ENCODE assay signal across 8 cellular contexts in the genomic region with DNA sequence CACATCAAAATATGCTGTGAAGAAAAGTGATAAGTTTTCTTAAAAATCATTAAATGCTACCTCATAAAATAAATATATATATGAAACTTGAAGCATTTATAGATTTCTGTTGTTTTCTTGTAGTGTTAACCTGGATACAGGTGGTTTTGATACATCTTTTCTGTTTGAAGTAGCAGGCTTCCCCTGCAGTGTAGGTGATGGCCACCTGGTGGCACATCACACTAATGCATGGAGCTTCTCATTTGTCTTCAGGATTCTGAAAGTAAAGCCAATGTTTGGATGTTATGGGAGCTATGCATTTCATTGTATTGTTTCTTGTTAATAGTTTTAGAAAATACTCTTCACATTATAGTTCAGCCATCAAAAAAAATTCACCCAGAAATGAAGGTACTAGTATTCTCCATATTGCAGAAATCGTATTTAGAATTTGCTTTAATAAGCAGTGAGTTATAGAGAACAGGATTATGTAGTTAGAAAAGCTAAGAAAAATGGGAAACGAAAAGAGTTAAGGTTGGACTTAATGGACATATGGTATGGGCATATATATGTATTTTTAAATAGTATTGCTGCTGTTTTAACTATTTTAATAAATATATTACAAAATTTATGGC. TPM values are rescaled to one million over a fixed set of nuclear protein-coding genes. Genes with fewer than 3 reads are reported as not detected.
DNase-seq lines count a peak whose midpoint lies in the region; ATAC-seq, FAIRE-seq and TF ChIP-seq lines count a peak whose summit lies in the region.

No MANE protein-coding gene starts in this region.

- no peak overlapping the region for H3K27ac Mint-ChIP-seq in naive thymus-derived CD8-positive, alpha-beta T cell

- H3K4me3 ChIP-seq in bronchial epithelial cell (ENCODE audit: low read depth, low read length), result no peak overlapping the region

- H3K27me3 Mint-ChIP-seq in naive thymus-derived CD8-positive, alpha-beta T cell, result no peaks in the 10 kb centered on the region

- POLR2A ChIA-PET in naive thymus-derived CD8-positive, alpha-beta T cell (lab: Charles Lee), result no interaction called here

- no peak for FAIRE-seq in bronchial epithelial cell (lab: Jason Lieb, UNC)

- no peaks in the 10 kb centered on the region for H3K27me3 ChIP-seq in bronchial epithelial cell (ENCODE audit: control insufficient read depth, insufficient read depth, low read length)

- peaks cover 5 to 11% (median 8%) of the 10 kb centered on the region in 4 donors for H3K4me1 Mint-ChIP-seq in naive thymus-derived CD8-positive, alpha-beta T cell

- TF ChIP-seq CTCF in bronchial epithelial cell (IDR thresholded peaks at IDR 0.05; ENCODE audit: insufficient read depth, low read length, severe bottlenecking), result peak; percentile 63

- peak; percentile 80 for ATAC-seq in GM18907 (IDR thresholded peaks at IDR 0.05; ENCODE audit: unreplicated experiment)
- ATAC-seq in HG03103 (IDR thresholded peaks at IDR 0.05; ENCODE audit: low read depth, unreplicated experiment), result peak; percentile 92
- ATAC-seq in naive thymus-derived CD8-positive, alpha-beta T cell, result peak; percentile 47 to 74

- no peak overlapping the region for H3K4me3 Mint-ChIP-seq in naive thymus-derived CD8-positive, alpha-beta T cell

- DNase-seq in DMS53 treated with DMSO at 0.1 percent for 48 hours (lab: John Stamatoyannopoulos, UW; ENCODE audit: unreplicated experiment) (peak; percentile 7), NCI-H526 treated with DMSO at 0.1 percent for 48 hours (lab: John Stamatoyannopoulos, UW) (peak; percentile 52), bronchial epithelial cell (ENCODE audit: low read depth) (peak; percentile 50), DMS114 treated with DMSO at 0.1 percent for 48 hours (lab: John Stamatoyannopoulos, UW; ENCODE audit: unreplicated experiment) (no peak), OCI-M2 (lab: John Stamatoyannopoulos, UW; ENCODE audit: unreplicated experiment) (no peak)
- DNase-seq in naive thymus-derived CD8-positive, alpha-beta T cell, result peak in 1 of 10 donors; percentile 15

- H3K9me3 Mint-ChIP-seq in naive thymus-derived CD8-positive, alpha-beta T cell, result no peaks in the 10 kb centered on the region

- peaks cover 0 to 64% (median 19%) of the 10 kb centered on the region in 3 donors for H3K36me3 Mint-ChIP-seq in naive thymus-derived CD8-positive, alpha-beta T cell

- peaks cover 7% of the 10 kb centered on the region for H3K36me3 ChIP-seq in bronchial epithelial cell (ENCODE audit: control insufficient read depth, insufficient read depth, low read length)

RNA-seq across cellular contexts. Expression of gene GPR180, which starts 18.7 kb away (rescaled TPM):
- total RNA-seq in bronchial epithelial cell, result 8.8 and 12.4 TPM in 2 replicates
- 1 to 10 TPM; 3.1 to 3.4 TPM for total RNA-seq in naive thymus-derived CD8-positive, alpha-beta T cell
- polyA plus RNA-seq in naive thymus-derived CD8-positive, alpha-beta T cell, result 1 to 10 TPM in 2 of 3 donors, under 1 TPM in 1; 0.96 to 1.8 (median 1.1) TPM

RNA-seq across cellular contexts. Expression of gene TGDS, which starts 24.4 kb away (rescaled TPM):
- total RNA-seq in bronchial epithelial cell, result 9.5 and 15.5 TPM in 2 replicates
- total RNA-seq in naive thymus-derived CD8-positive, alpha-beta T cell, result 10 to 100 TPM; 16.3 to 16.7 TPM
- 10 to 100 TPM in 2 of 3 donors, 1 to 10 TPM in 1; 8.5 to 14.4 (median 13.2) TPM for polyA plus RNA-seq in naive thymus-derived CD8-positive, alpha-beta T cell

Comparison
In these comparisons a context has a peak if more than half of its experiments do, and no peak if none do; other contexts are left out.
1. DNase-seq: peak in DMS53 treated with DMSO at 0.1 percent for 48 hours (single experiment), NCI-H526 treated with DMSO at 0.1 percent for 48 hours (single experiment) and bronchial epithelial cell (single experiment); none in DMS114 treated with DMSO at 0.1 percent for 48 hours (single experiment) and OCI-M2 (single experiment).
2. Peak in every context shown above with its lines, with median percentiles within 50 percentile points of each other: ATAC-seq.